ENCODE assay signal across 2 cellular contexts in the genomic region with DNA sequence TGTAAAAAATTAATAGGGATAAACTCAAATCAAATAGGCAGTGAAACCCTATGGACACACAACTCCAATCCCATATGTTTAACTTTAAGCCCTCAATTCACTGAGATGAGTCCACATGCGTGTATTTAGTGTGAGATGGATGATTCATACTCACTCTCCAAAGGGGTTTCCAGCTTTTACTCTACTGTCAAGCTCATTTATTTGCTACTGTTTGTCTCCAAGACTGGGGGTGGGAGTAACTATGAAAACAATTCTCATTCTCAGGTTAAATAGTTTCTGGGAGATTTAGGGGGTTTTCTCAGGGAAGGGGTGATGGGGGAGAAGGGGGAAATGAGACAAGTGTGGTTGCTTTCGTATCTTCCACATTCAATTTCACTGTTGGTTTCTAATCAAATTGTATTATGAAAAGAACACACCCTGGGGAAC.
TF ChIP-seq lines count a peak whose summit lies in the region.

No MANE protein-coding gene starts in this region.

TF ChIP-seq in IMR-90, 13 proteins besides CTCF, POLR2A, EP300 and RAD21:
- no peak for TF ChIP-seq CHD1 (IDR thresholded peaks at IDR 0.05; ENCODE audit: low read depth, low read length)
- 0 out of 2 replicates have a peak, but pooled peaks have one; percentile 13 for TF ChIP-seq FOS (IDR thresholded peaks at IDR 0.05; ENCODE audit: low read depth, low read length)
- no peak for TF ChIP-seq BHLHE40 (IDR thresholded peaks at IDR 0.05; ENCODE audit: low read depth, low read length)
TF ChIP-seq in IMR-90: peak in this region for 1.

TF ChIP-seq in GM12878, 131 proteins besides CTCF, POLR2A, EP300 and RAD21 (continues in another document):
- TF ChIP-seq SPI1 (IDR thresholded peaks at IDR 0.05; ENCODE audit: borderline replicate concordance, insufficient read depth, low read depth, low read length) (peak; percentile 84), KLF5 (IDR thresholded peaks at IDR 0.05; ENCODE audit: partially characterized antibody) (no peak), CREM (IDR thresholded peaks at IDR 0.05; ENCODE audit: low read depth) (peak; percentile 49; the same call in 1 of the 2 replicates), FOS (IDR thresholded peaks at IDR 0.05; ENCODE audit: borderline replicate concordance, extremely low read depth, insufficient read length) (no peak), RUNX3 (IDR thresholded peaks at IDR 0.05; ENCODE audit: low read length) (peak; percentile 89), EED (IDR thresholded peaks at IDR 0.05; ENCODE audit: low read depth) (peak; percentile 73), MEF2A (IDR thresholded peaks at IDR 0.05; ENCODE audit: insufficient read depth, low read depth, low read length) (no peak), NFXL1 (IDR thresholded peaks at IDR 0.05; ENCODE audit: borderline replicate concordance) (no peak), ESRRA (IDR thresholded peaks at IDR 0.05; ENCODE audit: low read length) (no peak), SREBF1 (IDR thresholded peaks at IDR 0.05; ENCODE audit: low read length) (no peak), ETV6 (conservative IDR thresholded peaks at IDR 0.05 in 1 of 2, IDR thresholded peaks at IDR 0.05 in 1 of 2; ENCODE audit: borderline replicate concordance in 1 of 2, low read depth in 1 of 2) (peak in 1 of 2 experiments; percentile 57; a peak in 1 of 4 replicates), CEBPB (IDR thresholded peaks at IDR 0.05; ENCODE audit: borderline replicate concordance in 1 of 2, low read depth in 2 of 2, low read length in 2 of 2) (0 out of 4 replicates have a peak, but pooled peaks of 1 of the 2 experiments have one; percentile 54), ZNF207 (IDR thresholded peaks at IDR 0.05; ENCODE audit: borderline replicate concordance) (peak; percentile 50; the same call in 1 of the 2 replicates), TBL1XR1 (IDR thresholded peaks at IDR 0.05; ENCODE audit: low read depth, low read length) (peak; percentile 65; the same call in 1 of the 2 replicates), ATF7 (IDR thresholded peaks at IDR 0.05; ENCODE audit: low read depth) (peak; percentile 65; the same call in 1 of the 2 replicates), MYB (IDR thresholded peaks at IDR 0.05; ENCODE audit: borderline replicate concordance, low read depth, low read length) (no peak), IKZF2 (IDR thresholded peaks at IDR 0.05) (peak; percentile 90 to 91), FOXM1 (IDR thresholded peaks at IDR 0.05; ENCODE audit: low read depth, low read length) (peak; percentile 88), BMI1 (IDR thresholded peaks at IDR 0.05; ENCODE audit: borderline replicate concordance) (peak; percentile 61; the same call in 1 of the 2 replicates), STAT3 (IDR thresholded peaks at IDR 0.05; ENCODE audit: low read depth, low read length) (0 out of 2 replicates have a peak, but pooled peaks have one; percentile 24), ZNF217 (IDR thresholded peaks at IDR 0.05) (0 out of 2 replicates have a peak, but pooled peaks have one; percentile 18), JUNB (IDR thresholded peaks at IDR 0.05) (peak; percentile 66), ASH2L (IDR thresholded peaks at IDR 0.05; ENCODE audit: borderline replicate concordance, low read depth) (no peak), DPF2 (IDR thresholded peaks at IDR 0.05) (peak; percentile 75), NBN (IDR thresholded peaks at IDR 0.05) (peak; percentile 73), RBBP5 (conservative IDR thresholded peaks at IDR 0.05) (no peak), MAX (IDR thresholded peaks at IDR 0.05; ENCODE audit: low read depth, low read length) (no peak), RELA (IDR thresholded peaks at IDR 0.05; ENCODE audit: borderline replicate concordance, partially characterized antibody) (peak; percentile 70), MYC (IDR thresholded peaks at IDR 0.05; ENCODE audit: insufficient read depth, insufficient read length, insufficient replicate concordance, low read length, severe bottlenecking) (no peak), NFIC (IDR thresholded peaks at IDR 0.05; ENCODE audit: low read depth, low read length) (peak; percentile 87), SUZ12 (IDR thresholded peaks at IDR 0.05; ENCODE audit: unreplicated experiment) (no peak), HSF1 (IDR thresholded peaks at IDR 0.05; ENCODE audit: low read depth, low read length) (no peak), CBX5 (IDR thresholded peaks at IDR 0.05; ENCODE audit: low read depth) (no peak), BCL11A (IDR thresholded peaks at IDR 0.05; ENCODE audit: low read depth, low read length) (peak; percentile 45; the same call in 1 of the 2 replicates), SMARCA5 (IDR thresholded peaks at IDR 0.05) (peak; percentile 51; the same call in 1 of the 2 replicates), MXI1 (IDR thresholded peaks at IDR 0.05; ENCODE audit: low read depth, low read length) (0 out of 2 replicates have a peak, but pooled peaks have one; percentile 20), ZNF384 (IDR thresholded peaks at IDR 0.05; ENCODE audit: borderline replicate concordance, low read depth, low read length) (no peak), CUX1 (IDR thresholded peaks at IDR 0.05; ENCODE audit: insufficient replicate concordance, low read depth, low read length) (peak; percentile 57), IRF4 (IDR thresholded peaks at IDR 0.05; ENCODE audit: low read depth, low read length) (peak; percentile 58; the same call in 1 of the 2 replicates)
- TF ChIP-seq, protein P1, sequence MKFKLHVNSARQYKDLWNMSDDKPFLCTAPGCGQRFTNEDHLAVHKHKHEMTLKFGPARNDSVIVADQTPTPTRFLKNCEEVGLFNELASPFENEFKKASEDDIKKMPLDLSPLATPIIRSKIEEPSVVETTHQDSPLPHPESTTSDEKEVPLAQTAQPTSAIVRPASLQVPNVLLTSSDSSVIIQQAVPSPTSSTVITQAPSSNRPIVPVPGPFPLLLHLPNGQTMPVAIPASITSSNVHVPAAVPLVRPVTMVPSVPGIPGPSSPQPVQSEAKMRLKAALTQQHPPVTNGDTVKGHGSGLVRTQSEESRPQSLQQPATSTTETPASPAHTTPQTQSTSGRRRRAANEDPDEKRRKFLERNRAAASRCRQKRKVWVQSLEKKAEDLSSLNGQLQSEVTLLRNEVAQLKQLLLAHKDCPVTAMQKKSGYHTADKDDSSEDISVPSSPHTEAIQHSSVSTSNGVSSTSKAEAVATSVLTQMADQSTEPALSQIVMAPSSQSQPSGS (IDR thresholded peaks at IDR 0.05; ENCODE audit: low read length) = peak; percentile 71
- TF ChIP-seq, protein P2, sequence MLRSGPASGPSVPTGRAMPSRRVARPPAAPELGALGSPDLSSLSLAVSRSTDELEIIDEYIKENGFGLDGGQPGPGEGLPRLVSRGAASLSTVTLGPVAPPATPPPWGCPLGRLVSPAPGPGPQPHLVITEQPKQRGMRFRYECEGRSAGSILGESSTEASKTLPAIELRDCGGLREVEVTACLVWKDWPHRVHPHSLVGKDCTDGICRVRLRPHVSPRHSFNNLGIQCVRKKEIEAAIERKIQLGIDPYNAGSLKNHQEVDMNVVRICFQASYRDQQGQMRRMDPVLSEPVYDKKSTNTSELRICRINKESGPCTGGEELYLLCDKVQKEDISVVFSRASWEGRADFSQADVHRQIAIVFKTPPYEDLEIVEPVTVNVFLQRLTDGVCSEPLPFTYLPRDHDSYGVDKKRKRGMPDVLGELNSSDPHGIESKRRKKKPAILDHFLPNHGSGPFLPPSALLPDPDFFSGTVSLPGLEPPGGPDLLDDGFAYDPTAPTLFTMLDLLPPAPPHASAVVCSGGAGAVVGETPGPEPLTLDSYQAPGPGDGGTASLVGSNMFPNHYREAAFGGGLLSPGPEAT (IDR thresholded peaks at IDR 0.05; ENCODE audit: low read depth) = peak; percentile 96
- TF ChIP-seq, protein P3, sequence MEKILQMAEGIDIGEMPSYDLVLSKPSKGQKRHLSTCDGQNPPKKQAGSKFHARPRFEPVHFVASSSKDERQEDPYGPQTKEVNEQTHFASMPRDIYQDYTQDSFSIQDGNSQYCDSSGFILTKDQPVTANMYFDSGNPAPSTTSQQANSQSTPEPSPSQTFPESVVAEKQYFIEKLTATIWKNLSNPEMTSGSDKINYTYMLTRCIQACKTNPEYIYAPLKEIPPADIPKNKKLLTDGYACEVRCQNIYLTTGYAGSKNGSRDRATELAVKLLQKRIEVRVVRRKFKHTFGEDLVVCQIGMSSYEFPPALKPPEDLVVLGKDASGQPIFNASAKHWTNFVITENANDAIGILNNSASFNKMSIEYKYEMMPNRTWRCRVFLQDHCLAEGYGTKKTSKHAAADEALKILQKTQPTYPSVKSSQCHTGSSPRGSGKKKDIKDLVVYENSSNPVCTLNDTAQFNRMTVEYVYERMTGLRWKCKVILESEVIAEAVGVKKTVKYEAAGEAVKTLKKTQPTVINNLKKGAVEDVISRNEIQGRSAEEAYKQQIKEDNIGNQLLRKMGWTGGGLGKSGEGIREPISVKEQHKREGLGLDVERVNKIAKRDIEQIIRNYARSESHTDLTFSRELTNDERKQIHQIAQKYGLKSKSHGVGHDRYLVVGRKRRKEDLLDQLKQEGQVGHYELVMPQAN (conservative IDR thresholded peaks at IDR 0.05) = 0 out of 2 replicates have a peak, but pooled peaks have one; percentile 39
- TF ChIP-seq, protein P4, sequence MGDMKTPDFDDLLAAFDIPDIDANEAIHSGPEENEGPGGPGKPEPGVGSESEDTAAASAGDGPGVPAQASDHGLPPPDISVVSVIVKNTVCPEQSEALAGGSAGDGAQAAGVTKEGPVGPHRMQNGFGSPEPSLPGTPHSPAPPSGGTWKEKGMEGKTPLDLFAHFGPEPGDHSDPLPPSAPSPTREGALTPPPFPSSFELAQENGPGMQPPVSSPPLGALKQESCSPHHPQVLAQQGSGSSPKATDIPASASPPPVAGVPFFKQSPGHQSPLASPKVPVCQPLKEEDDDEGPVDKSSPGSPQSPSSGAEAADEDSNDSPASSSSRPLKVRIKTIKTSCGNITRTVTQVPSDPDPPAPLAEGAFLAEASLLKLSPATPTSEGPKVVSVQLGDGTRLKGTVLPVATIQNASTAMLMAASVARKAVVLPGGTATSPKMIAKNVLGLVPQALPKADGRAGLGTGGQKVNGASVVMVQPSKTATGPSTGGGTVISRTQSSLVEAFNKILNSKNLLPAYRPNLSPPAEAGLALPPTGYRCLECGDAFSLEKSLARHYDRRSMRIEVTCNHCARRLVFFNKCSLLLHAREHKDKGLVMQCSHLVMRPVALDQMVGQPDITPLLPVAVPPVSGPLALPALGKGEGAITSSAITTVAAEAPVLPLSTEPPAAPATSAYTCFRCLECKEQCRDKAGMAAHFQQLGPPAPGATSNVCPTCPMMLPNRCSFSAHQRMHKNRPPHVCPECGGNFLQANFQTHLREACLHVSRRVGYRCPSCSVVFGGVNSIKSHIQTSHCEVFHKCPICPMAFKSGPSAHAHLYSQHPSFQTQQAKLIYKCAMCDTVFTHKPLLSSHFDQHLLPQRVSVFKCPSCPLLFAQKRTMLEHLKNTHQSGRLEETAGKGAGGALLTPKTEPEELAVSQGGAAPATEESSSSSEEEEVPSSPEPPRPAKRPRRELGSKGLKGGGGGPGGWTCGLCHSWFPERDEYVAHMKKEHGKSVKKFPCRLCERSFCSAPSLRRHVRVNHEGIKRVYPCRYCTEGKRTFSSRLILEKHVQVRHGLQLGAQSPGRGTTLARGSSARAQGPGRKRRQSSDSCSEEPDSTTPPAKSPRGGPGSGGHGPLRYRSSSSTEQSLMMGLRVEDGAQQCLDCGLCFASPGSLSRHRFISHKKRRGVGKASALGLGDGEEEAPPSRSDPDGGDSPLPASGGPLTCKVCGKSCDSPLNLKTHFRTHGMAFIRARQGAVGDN (IDR thresholded peaks at IDR 0.05) = peak; percentile 49; the same call in 1 of the 2 replicates
